In the genomic region with DNA sequence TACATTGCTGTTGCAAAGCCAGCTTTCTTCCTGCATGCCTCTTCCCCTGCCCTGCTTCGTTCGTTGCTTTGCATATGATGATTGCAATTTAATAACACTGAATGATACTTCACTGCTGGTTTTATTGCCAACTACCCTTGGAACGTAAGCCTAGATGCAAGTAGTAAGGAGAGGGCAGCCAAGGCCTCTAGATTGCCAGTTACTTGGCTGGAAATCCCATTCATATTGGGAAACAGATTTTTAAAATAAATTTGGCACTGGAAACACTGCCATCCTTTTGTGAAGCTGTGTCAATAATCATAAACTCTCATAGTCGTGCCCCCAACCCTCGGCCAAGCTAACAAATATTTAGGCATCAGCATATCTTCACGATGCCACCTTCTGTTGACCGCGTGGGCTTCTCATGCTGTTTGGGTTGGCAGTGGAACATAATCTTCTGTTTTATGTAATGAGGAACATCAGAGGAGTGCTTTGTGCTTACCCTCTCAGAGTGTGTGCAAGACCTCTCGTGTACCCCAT, we compare ENCODE assay signal across 13 cellular contexts.
A peak's percentile ranks its signal among the peaks of the same experiment; 100 is the strongest.
DNase-seq lines count a peak whose midpoint lies in the region; TF ChIP-seq lines count a peak whose summit lies in the region.
"Had no signal": no experiment of that assay in that cellular context is flagged by ENCODE, and none has a peak within 500 bp of the region (broad histone marks: within the 10 kb centered on the region; RNA-seq: fewer than 3 reads in every experiment).

No MANE protein-coding gene starts in this region.

- H3K27me3 ChIP-seq in A673 (replicated peaks; ENCODE audit: insufficient read depth, low read depth, low read length, poor library complexity) (no peaks in the 10 kb centered on the region), muscle layer of duodenum (ENCODE audit: low read depth, low read length) (no peaks in the 10 kb centered on the region)
- H3K27me3 ChIP-seq: SJCRH30 had no signal

- 0 out of 2 replicates have a peak, but pooled peaks cover 3% of the 10 kb centered on the region for H3K27me3 Mint-ChIP-seq in HFFc6 (ENCODE audit: insufficient read depth)
- no peaks in the 10 kb centered on the region for H3K27me3 Mint-ChIP-seq in activated naive CD4-positive, alpha-beta T cell treated with anti-CD3 and anti-CD28 coated beads, Interleukin-2, amount 10 ng/mL, durations not matched to agents 7 days and 5 days
- H3K27me3 Mint-ChIP-seq: activated CD4-positive, alpha-beta T cell treated with anti-CD3 and anti-CD28 coated beads, Interleukin-2, amount 10 ng/mL, durations not matched to agents 24 days and 14 days; activated naive CD8-positive, alpha-beta T cell treated with anti-CD3 and anti-CD28 coated beads, Interleukin-2, amount 10 ng/mL, durations not matched to agents 7 days and 5 days; naive thymus-derived CD8-positive, alpha-beta T cell had no signal

- no TSS peak for BruUV-seq in A673 (replicated peaks; lab: Mats Ljungman, UMichigan)

- CTCF ChIA-PET in A673 (lab: Charles Lee): no interaction called here
- CTCF ChIA-PET in activated naive CD4-positive, alpha-beta T cell treated with anti-CD3 and anti-CD28 coated beads, Interleukin-2, amount 10 ng/mL, durations not matched to agents 7 days and 5 days (lab: Charles Lee): interaction anchor here (1.7 kb wide), 1 partner anchor 22 kb away, joined by 5 read pairs; no protein-coding TSS in a partner anchor

- H3K4me3 ChIP-seq in A673 (ENCODE audit: low read depth, low read length, poor library complexity, severe bottlenecking): no peak overlapping the region
- peak overlapping the region in 1 of 2 donors; percentile 31 for H3K4me3 ChIP-seq in muscle layer of duodenum (ENCODE audit: low read depth in 1 of 2, low read length in 2 of 2)
- H3K4me3 ChIP-seq: GM12878, SJCRH30 had no signal

- peaks cover 5% of the 10 kb centered on the region; the same call in 1 of the 2 replicates for H3K4me1 Mint-ChIP-seq in HFFc6 (ENCODE audit: low read depth)
- H3K4me1 Mint-ChIP-seq in activated naive CD4-positive, alpha-beta T cell treated with anti-CD3 and anti-CD28 coated beads, Interleukin-2, amount 10 ng/mL, durations not matched to agents 7 days and 5 days: no peaks in the 10 kb centered on the region
- H3K4me1 Mint-ChIP-seq: activated CD4-positive, alpha-beta T cell treated with anti-CD3 and anti-CD28 coated beads, Interleukin-2, amount 10 ng/mL, durations not matched to agents 24 days and 14 days had no signal

- no peaks in the 10 kb centered on the region; the same call in 1 of the 2 replicates for H3K9me3 Mint-ChIP-seq in HFFc6
- no peaks in the 10 kb centered on the region for H3K9me3 Mint-ChIP-seq in activated naive CD4-positive, alpha-beta T cell treated with anti-CD3 and anti-CD28 coated beads, Interleukin-2, amount 10 ng/mL, durations not matched to agents 7 days and 5 days
- H3K9me3 Mint-ChIP-seq: activated CD4-positive, alpha-beta T cell treated with anti-CD3 and anti-CD28 coated beads, Interleukin-2, amount 10 ng/mL, durations not matched to agents 24 days and 14 days; activated naive CD8-positive, alpha-beta T cell treated with anti-CD3 and anti-CD28 coated beads, Interleukin-2, amount 10 ng/mL, durations not matched to agents 7 days and 5 days; naive thymus-derived CD8-positive, alpha-beta T cell had no signal

- no peaks in the 10 kb centered on the region for H3K36me3 ChIP-seq in A673 (ENCODE audit: insufficient read depth, low read length, poor library complexity, severe bottlenecking)
- H3K36me3 ChIP-seq in muscle layer of duodenum (ENCODE audit: control insufficient read depth in 1 of 2, insufficient read depth in 2 of 2, low read length in 2 of 2): no peaks in the 10 kb centered on the region
- H3K36me3 ChIP-seq: SJCRH30 had no signal

- POLR2A ChIA-PET in A673 (lab: Charles Lee; ENCODE audit: low non-redundant PET): no interaction called here

- H3K27ac ChIP-seq in A673 (ENCODE audit: low read depth, low read length, poor library complexity, severe bottlenecking) (peak overlapping the region; percentile 49), cingulate gyrus (ENCODE audit: low read depth, low read length) (peak overlapping the region; percentile 65), muscle layer of duodenum (ENCODE audit: low read length) (peak overlapping the region; percentile 58)
- H3K27ac ChIP-seq: SJCRH30 had no signal

- H3K9me3 ChIP-seq in A673 (ENCODE audit: low read depth, low read length, poor library complexity, severe bottlenecking) (no peaks in the 10 kb centered on the region), muscle layer of duodenum (ENCODE audit: control insufficient read depth in 1 of 2, low read length in 2 of 2) (no peaks in the 10 kb centered on the region)
- H3K9me3 ChIP-seq: SJCRH30 had no signal

- peaks cover 21% of the 10 kb centered on the region for H3K4me1 ChIP-seq in A673 (ENCODE audit: insufficient read depth, low read length, poor library complexity, severe bottlenecking)
- H3K4me1 ChIP-seq in muscle layer of duodenum (ENCODE audit: control insufficient read depth in 1 of 2, insufficient read depth in 2 of 2, low read length in 2 of 2): peaks cover 9 to 20% of the 10 kb centered on the region in 2 donors

- TF ChIP-seq CTCF in A673 (conservative IDR thresholded peaks at IDR 0.05; ENCODE audit: low read depth, low read length) (no peak), HFFc6 (IDR thresholded peaks at IDR 0.05) (no peak)

- H3K36me3 Mint-ChIP-seq in HFFc6 (ENCODE audit: low read depth): no peaks in the 10 kb centered on the region
- no peaks in the 10 kb centered on the region for H3K36me3 Mint-ChIP-seq in activated naive CD4-positive, alpha-beta T cell treated with anti-CD3 and anti-CD28 coated beads, Interleukin-2, amount 10 ng/mL, durations not matched to agents 7 days and 5 days
- H3K36me3 Mint-ChIP-seq: activated naive CD8-positive, alpha-beta T cell treated with anti-CD3 and anti-CD28 coated beads, Interleukin-2, amount 10 ng/mL, durations not matched to agents 7 days and 5 days had no signal

- intact Hi-C loops in A673 (cut with micrococcal nuclease; ENCODE audit: unreplicated experiment): no loop called here

- no peak overlapping the region for H3K27ac Mint-ChIP-seq in HFFc6
- H3K27ac Mint-ChIP-seq in activated naive CD4-positive, alpha-beta T cell treated with anti-CD3 and anti-CD28 coated beads, Interleukin-2, amount 10 ng/mL, durations not matched to agents 7 days and 5 days: no peak overlapping the region
- H3K27ac Mint-ChIP-seq: activated CD4-positive, alpha-beta T cell treated with anti-CD3 and anti-CD28 coated beads, Interleukin-2, amount 10 ng/mL, durations not matched to agents 24 days and 14 days; activated naive CD8-positive, alpha-beta T cell treated with anti-CD3 and anti-CD28 coated beads, Interleukin-2, amount 10 ng/mL, durations not matched to agents 7 days and 5 days had no signal

- DNase-seq in A673 (ENCODE audit: low spot score) (no peak), NCI-H1092 (lab: John Stamatoyannopoulos, UW) (peak; percentile 94), HFFc6 (no peak), activated gamma-delta T cell treated with Interleukin-2 at 50 U/mL for 16 hours (no peak), ecto neural progenitor cell (ENCODE audit: low spot score) (no peak)
- DNase-seq in activated naive CD4-positive, alpha-beta T cell treated with anti-CD3 and anti-CD28 coated beads, Interleukin-2, amount 10 ng/mL, durations not matched to agents 7 days and 5 days: no peak
- DNase-seq: activated CD4-positive, alpha-beta T cell treated with anti-CD3 and anti-CD28 coated beads, Interleukin-2, amount 10 ng/mL, durations not matched to agents 24 days and 14 days; activated naive CD8-positive, alpha-beta T cell treated with anti-CD3 and anti-CD28 coated beads, Interleukin-2, amount 10 ng/mL, durations not matched to agents 7 days and 5 days; naive thymus-derived CD8-positive, alpha-beta T cell had no signal

- no peak overlapping the region for H3K4me3 Mint-ChIP-seq in HFFc6
- no peak overlapping the region for H3K4me3 Mint-ChIP-seq in activated naive CD4-positive, alpha-beta T cell treated with anti-CD3 and anti-CD28 coated beads, Interleukin-2, amount 10 ng/mL, durations not matched to agents 7 days and 5 days
- H3K4me3 Mint-ChIP-seq: activated CD4-positive, alpha-beta T cell treated with anti-CD3 and anti-CD28 coated beads, Interleukin-2, amount 10 ng/mL, durations not matched to agents 24 days and 14 days; activated naive CD8-positive, alpha-beta T cell treated with anti-CD3 and anti-CD28 coated beads, Interleukin-2, amount 10 ng/mL, durations not matched to agents 7 days and 5 days; naive thymus-derived CD8-positive, alpha-beta T cell had no signal
